Comparison of ENCODE assay signal across 14 cellular contexts in the genomic region with DNA sequence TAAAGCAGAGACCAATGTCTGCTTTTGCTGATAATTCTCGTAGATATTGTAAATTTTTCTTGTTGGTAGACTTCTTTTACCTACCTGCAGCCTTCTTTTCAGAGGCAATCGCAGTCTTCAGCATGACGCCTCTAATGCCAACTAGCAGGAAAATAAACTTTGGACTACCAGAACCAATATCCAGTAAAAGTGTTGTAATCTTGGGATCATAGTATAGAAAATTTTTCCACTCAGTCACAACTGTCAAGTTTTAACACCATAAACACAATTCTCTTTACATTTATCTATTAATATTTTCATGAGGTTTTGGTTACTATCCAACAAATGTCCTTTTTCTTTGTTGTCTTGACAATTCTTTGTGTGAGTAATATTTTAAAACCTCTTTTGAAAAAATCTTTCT. TPM values are rescaled to one million over a fixed set of nuclear protein-coding genes. Genes with fewer than 3 reads are reported as not detected.
DNase-seq lines count a peak whose midpoint lies in the region; ATAC-seq and TF ChIP-seq lines count a peak whose summit lies in the region.
"Had no signal": no experiment of that assay in that cellular context is flagged by ENCODE, and none has a peak within 500 bp of the region (broad histone marks: within the 10 kb centered on the region; RNA-seq: fewer than 3 reads in every experiment).

No MANE protein-coding gene starts in this region.

- H3K4me1 Mint-ChIP-seq in natural killer cell = peaks cover 4 to 9% of the 10 kb centered on the region in 2 donors
- H3K4me1 Mint-ChIP-seq in natural killer cell treated with Interleukin-12 subunit alpha and Interleukin-12 subunit beta and Interleukin-15 and Interleukin-18, amount 100 ng/mL, for 72 hours (ENCODE audit: low read depth in 2 of 2) = peaks cover 4 to 15% of the 10 kb centered on the region in 2 donors
- H3K4me1 Mint-ChIP-seq in stimulated activated naive CD8-positive, alpha-beta T cell treated with anti-CD3 and anti-CD28 coated beads, Interleukin-15, amount 100 ng/mL, for 72 hours = peaks cover 46% of the 10 kb centered on the region
- H3K4me1 Mint-ChIP-seq in activated naive CD8-positive, alpha-beta T cell treated with anti-CD3 and anti-CD28 coated beads for 36 hours = peaks cover 33% of the 10 kb centered on the region

- H3K27me3 ChIP-seq in psoas muscle (ENCODE audit: insufficient read depth in 3 of 3, low read length in 2 of 3) = no peaks in the 10 kb centered on the region
- no peaks in the 10 kb centered on the region for H3K27me3 ChIP-seq in GM23248 (replicated peaks; ENCODE audit: insufficient read depth)

- H3K27ac Mint-ChIP-seq in natural killer cell = no peak overlapping the region
- H3K27ac Mint-ChIP-seq in natural killer cell treated with Interleukin-12 subunit alpha and Interleukin-12 subunit beta and Interleukin-15 and Interleukin-18, amount 100 ng/mL, for 72 hours = no peak overlapping the region
- H3K27ac Mint-ChIP-seq in stimulated activated naive CD8-positive, alpha-beta T cell treated with anti-CD3 and anti-CD28 coated beads, Interleukin-15, amount 100 ng/mL, for 72 hours = no peak overlapping the region
- no peak overlapping the region for H3K27ac Mint-ChIP-seq in activated naive CD8-positive, alpha-beta T cell treated with anti-CD3 and anti-CD28 coated beads for 36 hours

- TF ChIP-seq CTCF in natural killer cell (IDR thresholded peaks at IDR 0.05) = no peak
- TF ChIP-seq CTCF in psoas muscle (IDR thresholded peaks at IDR 0.05) = no peak

- H3K36me3 Mint-ChIP-seq in natural killer cell = no peaks in the 10 kb centered on the region
- no peaks in the 10 kb centered on the region for H3K36me3 Mint-ChIP-seq in natural killer cell treated with Interleukin-12 subunit alpha and Interleukin-12 subunit beta and Interleukin-15 and Interleukin-18, amount 100 ng/mL, for 72 hours
- no peaks in the 10 kb centered on the region for H3K36me3 Mint-ChIP-seq in activated naive CD8-positive, alpha-beta T cell treated with anti-CD3 and anti-CD28 coated beads for 36 hours

- H3K79me2 ChIP-seq in GM23248 (ENCODE audit: insufficient read depth) = peaks cover 52% of the 10 kb centered on the region

- peaks cover 16 to 23% of the 10 kb centered on the region in 2 donors for H3K27me3 Mint-ChIP-seq in natural killer cell (ENCODE audit: low read depth in 2 of 2)
- H3K27me3 Mint-ChIP-seq in natural killer cell treated with Interleukin-12 subunit alpha and Interleukin-12 subunit beta and Interleukin-15 and Interleukin-18, amount 100 ng/mL, for 72 hours = peaks cover 17 to 37% of the 10 kb centered on the region in 2 donors
- H3K27me3 Mint-ChIP-seq in stimulated activated naive CD8-positive, alpha-beta T cell treated with anti-CD3 and anti-CD28 coated beads, Interleukin-15, amount 100 ng/mL, for 72 hours = peaks cover 16% of the 10 kb centered on the region
- peaks cover 10% of the 10 kb centered on the region for H3K27me3 Mint-ChIP-seq in activated naive CD8-positive, alpha-beta T cell treated with anti-CD3 and anti-CD28 coated beads for 36 hours

- in situ Hi-C loops in GM23248 (cut with MboI) = no loop called here

- no peak overlapping the region for H3K4me2 ChIP-seq in GM23248 (ENCODE audit: unreplicated experiment)

- peak overlapping the region; percentile 10 for H3K4me3 Mint-ChIP-seq in natural killer cell
- no peak overlapping the region for H3K4me3 Mint-ChIP-seq in natural killer cell treated with Interleukin-12 subunit alpha and Interleukin-12 subunit beta and Interleukin-15 and Interleukin-18, amount 100 ng/mL, for 72 hours
- no peak overlapping the region for H3K4me3 Mint-ChIP-seq in stimulated activated naive CD8-positive, alpha-beta T cell treated with anti-CD3 and anti-CD28 coated beads, Interleukin-15, amount 100 ng/mL, for 72 hours
- H3K4me3 Mint-ChIP-seq in activated naive CD8-positive, alpha-beta T cell treated with anti-CD3 and anti-CD28 coated beads for 36 hours = no peak overlapping the region

- no peak overlapping the region for H3K27ac ChIP-seq in psoas muscle
- H3K27ac ChIP-seq in GM23248 = no peak overlapping the region

- H3K9me2 ChIP-seq in GM23248 (ENCODE audit: insufficient read depth) = no peaks in the 10 kb centered on the region

- WGBS in psoas muscle, 3 donors = 91 to 95% (median 93%) methylated on average over 3 of the region's 3 CpGs
- 95 to 99% methylated on average over 3 of the region's 3 CpGs for WGBS in GM23248 (ENCODE audit: low coverage in 1 of 2, low lambda C conversion rate in 2 of 2, missing lambda C conversion rate in 2 of 2), 2 experiments

- no peaks in the 10 kb centered on the region for H3K9me3 ChIP-seq in psoas muscle
- no peaks in the 10 kb centered on the region for H3K9me3 ChIP-seq in GM23248 (ENCODE audit: low read depth)

- ATAC-seq in natural killer cell = no peak
- no peak for ATAC-seq in natural killer cell treated with Interleukin-12 subunit alpha and Interleukin-12 subunit beta and Interleukin-15 and Interleukin-18, amount 100 ng/mL, for 72 hours
- peak; percentile 13 for ATAC-seq in left lobe of liver
- ATAC-seq in psoas muscle = no peak
- ATAC-seq in stimulated activated naive CD8-positive, alpha-beta T cell treated with anti-CD3 and anti-CD28 coated beads, Interleukin-15, amount 100 ng/mL, for 72 hours = no peak
- ATAC-seq in GM19351 (IDR thresholded peaks at IDR 0.05; ENCODE audit: unreplicated experiment) = no peak

- H3F3A ChIP-seq in GM23248 (ENCODE audit: insufficient read depth) = peaks cover 7% of the 10 kb centered on the region; the same call in 1 of the 2 replicates

- peak overlapping the region; percentile 73 for H3K4me3 ChIP-seq in psoas muscle
- H3K4me3 ChIP-seq in GM23248 = no peak overlapping the region

- H3K4me1 ChIP-seq in psoas muscle (peaks cover 25% of the 10 kb centered on the region), GM23248 (ENCODE audit: insufficient read depth) (peaks cover 10% of the 10 kb centered on the region)

- no peak overlapping the region for H2AFZ ChIP-seq in GM23248

- H4K20me1 ChIP-seq in GM23248 (ENCODE audit: insufficient read depth) = no peaks in the 10 kb centered on the region

- DNase-seq in natural killer cell (no peak), left lobe of liver (ENCODE audit: low spot score) (no peak), psoas muscle (no peak), GM23248 (no peak)
- DNase-seq in natural killer cell treated with Interleukin-12 subunit alpha and Interleukin-12 subunit beta and Interleukin-15 and Interleukin-18, amount 100 ng/mL, for 72 hours (ENCODE audit: low spot score) = no peak
- no peak for DNase-seq in stimulated activated naive CD8-positive, alpha-beta T cell treated with anti-CD3 and anti-CD28 coated beads, Interleukin-15, amount 100 ng/mL, for 72 hours
- no peak for DNase-seq in activated naive CD8-positive, alpha-beta T cell treated with anti-CD3 and anti-CD28 coated beads for 36 hours
- DNase-seq: C1 segment of cervical spinal cord, DMS53, IMR-90, NCI-H1417, NCI-H1930, NCI-H774 had no signal

- no peaks in the 10 kb centered on the region for H3K36me3 ChIP-seq in psoas muscle (ENCODE audit: insufficient read depth in 1 of 2, low read depth in 1 of 2)
- no peaks in the 10 kb centered on the region for H3K36me3 ChIP-seq in GM23248 (ENCODE audit: low read depth)

- H3K9me3 Mint-ChIP-seq in natural killer cell = no peaks in the 10 kb centered on the region
- H3K9me3 Mint-ChIP-seq in natural killer cell treated with Interleukin-12 subunit alpha and Interleukin-12 subunit beta and Interleukin-15 and Interleukin-18, amount 100 ng/mL, for 72 hours = no peaks in the 10 kb centered on the region
- no peaks in the 10 kb centered on the region for H3K9me3 Mint-ChIP-seq in stimulated activated naive CD8-positive, alpha-beta T cell treated with anti-CD3 and anti-CD28 coated beads, Interleukin-15, amount 100 ng/mL, for 72 hours
- no peaks in the 10 kb centered on the region for H3K9me3 Mint-ChIP-seq in activated naive CD8-positive, alpha-beta T cell treated with anti-CD3 and anti-CD28 coated beads for 36 hours

- no peak overlapping the region for H3K9ac ChIP-seq in GM23248

- intact Hi-C loops in natural killer cell (cut with micrococcal nuclease) (loop anchor here (5.0 kb wide), 1 partner anchor 126 kb away; a partner anchor contains a TSS), psoas muscle (cut with DNase I) (no loop called here)

RNA-seq across cellular contexts. Expression of a gene that starts 2.3 kb away (rescaled TPM):
- total RNA-seq in natural killer cell (1 to 10 TPM in 2 of 3 donors, under 1 TPM in 1; 0.80 to 1.8 (median 1.2) TPM), left lobe of liver (26.1 TPM), psoas muscle (1 to 10 TPM; 1.5 to 4.5 (median 2.6) TPM)
- 1 to 10 TPM; 1.1 to 3.4 TPM for total RNA-seq in natural killer cell treated with Interleukin-12 subunit alpha and Interleukin-12 subunit beta and Interleukin-15 and Interleukin-18, amount 100 ng/mL, for 72 hours
- polyA plus RNA-seq in psoas muscle (1 to 10 TPM; 2.2 to 6.3 (median 4.8) TPM), GM23248 (2016; fragmentation: Nextera tagmentation; extraction: Ambion mirVana) (9.7 and 9.9 TPM in 2 replicates)
- total RNA-seq in GM23248 (2014; rRNA removed; shearing (Covaris generic)) = 4.8 and 5.3 TPM in 2 replicates
- 1 to 10 TPM; 3.4 TPM for total RNA-seq in activated naive CD8-positive, alpha-beta T cell treated with anti-CD3 and anti-CD28 coated beads for 36 hours

RNA-seq across cellular contexts. Expression of a gene that starts 21.4 kb away (rescaled TPM):
- total RNA-seq in natural killer cell (10 to 100 TPM; 20.7 to 24.5 (median 22.7) TPM), left lobe of liver (4.2 TPM), psoas muscle (1 to 10 TPM; 4.6 to 7.9 (median 6.3) TPM)
- 10 to 100 TPM; 23.0 to 31.7 TPM for total RNA-seq in natural killer cell treated with Interleukin-12 subunit alpha and Interleukin-12 subunit beta and Interleukin-15 and Interleukin-18, amount 100 ng/mL, for 72 hours
- polyA plus RNA-seq in psoas muscle (1 to 10 TPM; 2.0 to 4.5 (median 2.2) TPM), GM23248 (2016; fragmentation: Nextera tagmentation; extraction: Ambion mirVana) (23.4 and 25.4 TPM in 2 replicates)
- total RNA-seq in GM23248 (2014; rRNA removed; shearing (Covaris generic)) = 39.8 and 42.6 TPM in 2 replicates
- 10 to 100 TPM; 13.1 to 15.0 TPM for total RNA-seq in activated naive CD8-positive, alpha-beta T cell treated with anti-CD3 and anti-CD28 coated beads for 36 hours
